Comparison of ENCODE assay signal across 12 cellular contexts in the genomic region with DNA sequence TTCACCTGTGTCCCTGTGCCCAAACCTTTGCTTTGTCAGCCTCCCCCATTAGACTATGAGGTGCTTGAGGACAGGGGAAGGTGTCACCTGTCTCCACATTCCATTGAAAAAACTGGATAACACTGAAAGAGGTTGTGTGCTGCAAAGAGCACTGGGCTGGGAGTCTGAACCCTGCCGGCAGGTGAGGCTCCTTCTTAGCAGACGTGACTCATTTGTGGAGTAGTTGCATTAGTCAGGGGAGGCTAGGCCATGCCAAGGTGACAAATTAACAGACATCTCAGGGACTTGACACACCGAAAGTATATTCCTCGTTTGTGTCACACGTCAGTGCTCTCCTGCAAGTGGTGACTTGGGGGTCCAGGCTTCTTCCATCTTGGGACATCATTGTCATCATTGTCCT.
DNase-seq lines count a peak whose midpoint lies in the region; ATAC-seq, FAIRE-seq and TF ChIP-seq lines count a peak whose summit lies in the region.
"Had no signal": no experiment of that assay in that cellular context is flagged by ENCODE, and none has a peak within 500 bp of the region (broad histone marks: within the 10 kb centered on the region; RNA-seq: fewer than 3 reads in every experiment).

No MANE protein-coding gene starts in this region.

- ATAC-seq in GM18868 (IDR thresholded peaks at IDR 0.05; ENCODE audit: unreplicated experiment) (peak; percentile 61), HG02759 (IDR thresholded peaks at IDR 0.05; ENCODE audit: unreplicated experiment) (peak; percentile 87)
- ATAC-seq: naive thymus-derived CD4-positive, alpha-beta T cell had no signal

- DNase-seq in GM12892 (ENCODE audit: insufficient read length) (peak; percentile 32), HPDE6-E6E7 (ENCODE audit: extremely low spot score) (peak; percentile 17), RPMI8226 (no peak), SW 1271 (lab: John Stamatoyannopoulos, UW) (no peak), GDM1 (lab: John Stamatoyannopoulos, UW) (no peak), amygdala (lab: John Stamatoyannopoulos, UW) (no peak)
- DNase-seq: CD8-positive, alpha-beta memory T cell; naive thymus-derived CD4-positive, alpha-beta T cell; NCI-H526; sigmoid colon had no signal

- TF ChIP-seq POLR2A in GM12892 (IDR thresholded peaks at IDR 0.05; ENCODE audit: low read depth, low read length): no peak

- no peak for FAIRE-seq in GM12892 (lab: Jason Lieb, UNC)

Comparison
In these comparisons a context has a peak if more than half of its experiments do, and no peak if none do; other contexts are left out.
1. DNase-seq: peak in GM12892 (single experiment) and HPDE6-E6E7 (single experiment); none in RPMI8226 (single experiment), SW 1271 (0 of 2), GDM1 (single experiment) and amygdala (0 of 56).